16 cellular contexts compared by ENCODE assay signal in genomic region chrX:108640817-108641216, GRCh38.
DNase-seq lines count a peak whose midpoint lies in the region; ATAC-seq, FAIRE-seq and TF ChIP-seq lines count a peak whose summit lies in the region.
"Had no signal": no experiment of that assay in that cellular context is flagged by ENCODE, and none has a peak within 500 bp of the region (broad histone marks: within the 10 kb centered on the region; RNA-seq: fewer than 3 reads in every experiment).

No MANE protein-coding gene starts in this region.

- TF ChIP-seq CTCF in HEK293 (tag by site-specific recombination; IDR thresholded peaks at IDR 0.05) (no peak), GM12878 (IDR thresholded peaks at IDR 0.05 in 2 of 3, conservative IDR thresholded peaks at IDR 0.05 in 1 of 3; ENCODE audit: control insufficient read depth in 2 of 3, extremely low read depth in 1 of 3, insufficient read depth in 1 of 3, low read depth in 3 of 3, low read length in 3 of 3) (no peak), pancreas (IDR thresholded peaks at IDR 0.05) (no peak), H9 (conservative IDR thresholded peaks at IDR 0.05) (no peak)

- H3K9me3 ChIP-seq in HEK293 (ENCODE audit: control insufficient read depth, insufficient read depth, low read depth, low read length) (peaks cover 2% of the 10 kb centered on the region), GM12878 (replicated peaks; ENCODE audit: control insufficient read depth, insufficient read depth, low read length) (no peaks in the 10 kb centered on the region; the same call in 2 of the 3 replicates), pancreas (no peaks in the 10 kb centered on the region), H9 (ENCODE audit: control insufficient read depth, low read depth, low read length) (no peaks in the 10 kb centered on the region)

- H3K4me1 ChIP-seq in HEK293 (ENCODE audit: control insufficient read depth, insufficient read depth, low read length) (no peaks in the 10 kb centered on the region), GM12878 (ENCODE audit: control insufficient read depth, insufficient read depth, low read length) (no peaks in the 10 kb centered on the region), pancreas (no peaks in the 10 kb centered on the region), H9 (ENCODE audit: insufficient read depth, low read length) (no peaks in the 10 kb centered on the region)

- H4K20me1 ChIP-seq in GM12878 (ENCODE audit: control insufficient read depth, insufficient read depth) (no peaks in the 10 kb centered on the region), H9 (ENCODE audit: control insufficient read depth, insufficient read depth, insufficient read length) (no peaks in the 10 kb centered on the region)

- H3K4me2 ChIP-seq in GM12878 (ENCODE audit: control insufficient read depth, insufficient read depth) (no peak overlapping the region), H9 (ENCODE audit: insufficient read depth, insufficient read length, low read length) (no peak overlapping the region)

- DNase-seq in GM12878 (ENCODE audit: low read depth, low spot score) (no peak), pancreas (no peak), H9 (no peak), epidermal melanocyte (ENCODE audit: insufficient read length, low spot score) (no peak)
- DNase-seq: C1 segment of cervical spinal cord; Calu3; CD4-positive, alpha-beta T cell; DMS 273 treated with DMSO at 0.1 percent for 48 hours; HCEC 1CT; Kasumi-1 had no signal

- H2BK5ac ChIP-seq in H9 (ENCODE audit: insufficient read length, low read length) = no peak overlapping the region

- H3K18ac ChIP-seq in H9 (ENCODE audit: insufficient read length, low read depth, low read length) = no peak overlapping the region

- H3K4me3 ChIP-seq in HEK293 (ENCODE audit: low read depth, low read length) (no peak overlapping the region), GM12878 (no peak overlapping the region), pancreas (no peak overlapping the region)
- H3K4me3 ChIP-seq: K562 had no signal

- peaks cover 0 to under 1% of the 10 kb centered on the region in 2 experiments; a peak in 1 of 3 replicates for H3K36me3 ChIP-seq in HEK293 (ENCODE audit: control insufficient read depth in 2 of 2, insufficient read depth in 1 of 2, low read length in 2 of 2)
- no peaks in the 10 kb centered on the region for H3K36me3 ChIP-seq in GM12878 (ENCODE audit: control insufficient read depth in 2 of 2, insufficient read depth in 2 of 2, low read length in 1 of 2)
- no peaks in the 10 kb centered on the region for H3K36me3 ChIP-seq in pancreas

- in situ Hi-C loops in GM12878 (cut with MboI) = no loop called here

- H2BK20ac ChIP-seq in H9 (ENCODE audit: low read depth, low read length, poor library complexity, severe bottlenecking) = no peak overlapping the region

- no peak overlapping the region for H3K4ac ChIP-seq in H9 (ENCODE audit: low read depth, low read length)

- no peak overlapping the region for H4K8ac ChIP-seq in H9 (replicated peaks; ENCODE audit: insufficient read length, low read depth, low read length)

- H3K27ac ChIP-seq in HEK293 (ENCODE audit: extremely low read depth, low read depth, low read length) (no peak overlapping the region), GM12878 (ENCODE audit: control insufficient read depth, insufficient read depth) (no peak overlapping the region), pancreas (no peak overlapping the region), H9 (ENCODE audit: insufficient read length, low read depth, low read length) (no peak overlapping the region)
- H3K27ac ChIP-seq: HL-60 had no signal

- peaks cover 2% of the 10 kb centered on the region in 2 experiments; a peak in 1 of 4 replicates for H3K4me1 Mint-ChIP-seq in H9
- H3K4me1 Mint-ChIP-seq: B cell had no signal

- no peak for FAIRE-seq in GM12878 (lab: Jason Lieb, UNC)
- FAIRE-seq in pancreas (lab: Jason Lieb, UNC) = peak; percentile 64
- FAIRE-seq: K562 had no signal

- H3K14ac ChIP-seq in H9 (ENCODE audit: insufficient read depth, low read length) = no peak overlapping the region

- H3K23ac ChIP-seq in H9 (ENCODE audit: insufficient read length, low read depth, low read length) = no peak overlapping the region

- no peak overlapping the region for H3K27ac Mint-ChIP-seq in H9
- H3K27ac Mint-ChIP-seq: B cell; CD4-positive, alpha-beta T cell had no signal

- no peak for TF ChIP-seq POLR2A in GM12878 (IDR thresholded peaks at IDR 0.05; ENCODE audit: low read depth, low read length)

- H3K9me3 Mint-ChIP-seq in H9 = peaks cover 65 to 77% of the 10 kb centered on the region in 2 experiments
- H3K9me3 Mint-ChIP-seq: CD4-positive, alpha-beta T cell had no signal

- H2BK12ac ChIP-seq in H9 (ENCODE audit: insufficient read length, low read depth, low read length) = no peak overlapping the region

- H3K27me3 ChIP-seq in GM12878 (replicated peaks in 1 of 2; ENCODE audit: control insufficient read depth in 2 of 2, insufficient read depth in 2 of 2, low read length in 1 of 2) (no peaks in the 10 kb centered on the region), pancreas (peaks cover 0 to 3% (median 2%) of the 10 kb centered on the region in 4 donors), H9 (ENCODE audit: insufficient read depth, low read length) (no peaks in the 10 kb centered on the region)

- peaks cover 56 to 84% (median 67%) of the 10 kb centered on the region in 3 experiments for H3K36me3 Mint-ChIP-seq in H9 (ENCODE audit: insufficient read depth in 1 of 3, low read depth in 3 of 3)

- H3T11ph ChIP-seq in H9 (ENCODE audit: low read length) = no peak overlapping the region

- RAD21 ChIA-PET in GM12878 (lab: Charles Lee; ENCODE audit: unreplicated experiment) = interaction anchor here (1.0 to 1.5 kb wide), 4 partner anchors 25 to 630 kb away, joined by 3 to 5 read pairs (median 4); no protein-coding TSS in a partner anchor

- CTCF ChIA-PET in HEK293 (lab: Yijun Ruan, JAX) = no interaction called here
- CTCF ChIA-PET in GM12878 (lab: Yijun Ruan, JAX) = interaction anchor here (1.1 kb wide), 1 partner anchor 56 kb away, joined by 3 read pairs; no protein-coding TSS in a partner anchor

- no peak overlapping the region for H3K9ac ChIP-seq in GM12878 (ENCODE audit: control insufficient read depth, insufficient read depth, low read length)
- no peak overlapping the region for H3K9ac ChIP-seq in H9 (ENCODE audit: extremely low read depth, insufficient read length, low read length)

- no peak for TF ChIP-seq EP300 in GM12878 (IDR thresholded peaks at IDR 0.05; ENCODE audit: borderline replicate concordance in 1 of 2, control insufficient read depth in 1 of 2, low read depth in 2 of 2, low read length in 2 of 2)

- ATAC-seq in GM18867 (IDR thresholded peaks at IDR 0.05; ENCODE audit: unreplicated experiment) (peak; percentile 77), GM12878 (peak; percentile 83), pancreas (no peak), HG02588 (IDR thresholded peaks at IDR 0.05; ENCODE audit: unreplicated experiment) (no peak)
- ATAC-seq: K562 had no signal

- no peaks in the 10 kb centered on the region for H3K23me2 ChIP-seq in H9 (ENCODE audit: insufficient read length, low read depth, low read length, poor library complexity, severe bottlenecking)

- SMC1A ChIA-PET in GM12878 (lab: Charles Lee; ENCODE audit: uncharacterized antibody, unreplicated experiment) = interaction anchor here (1.0 to 2.0 kb wide), 4 partner anchors 11 to 742 kb away, joined by 3 to 10 read pairs (median 4); no protein-coding TSS in a partner anchor

- H3K56ac ChIP-seq in H9 (ENCODE audit: insufficient read length, low read depth, low read length) = no peak overlapping the region

- H4K91ac ChIP-seq in H9 (ENCODE audit: insufficient read length, low read depth, low read length) = no peak overlapping the region

- H3K79me2 ChIP-seq in GM12878 (ENCODE audit: control insufficient read depth, insufficient read depth, low read length) (no peaks in the 10 kb centered on the region), H9 (ENCODE audit: insufficient read depth, low read length) (no peaks in the 10 kb centered on the region)

- intact Hi-C loops in GM12878 (cut with micrococcal nuclease; ENCODE audit: unreplicated experiment) = no loop called here
- intact Hi-C loops in pancreas (cut with DNase I) = no loop called here

- POLR2A ChIA-PET in HEK293 (lab: Yijun Ruan, JAX) = no interaction called here
- POLR2A ChIA-PET in GM12878 (lab: Charles Lee) = no interaction called here

- H4K5ac ChIP-seq in H9 (ENCODE audit: insufficient read length, low read depth, low read length) = no peak overlapping the region

- TF ChIP-seq RAD21 in GM12878 (IDR thresholded peaks at IDR 0.05; ENCODE audit: insufficient read depth, low read depth, low read length) = no peak

- H3K4me3 Mint-ChIP-seq in H9 = no peak overlapping the region
- H3K4me3 Mint-ChIP-seq: B cell; CD4-positive, alpha-beta T cell had no signal

- no peak overlapping the region for H2BK120ac ChIP-seq in H9 (ENCODE audit: low read depth, low read length, poor library complexity, severe bottlenecking)

- H2BK15ac ChIP-seq in H9 (ENCODE audit: low read depth, low read length) = no peak overlapping the region

- no TSS peak for BruUV-seq in GM12878 (replicated peaks; lab: Mats Ljungman, UMichigan)

- H3K79me1 ChIP-seq in H9 (ENCODE audit: insufficient read depth, low read depth, low read length, poor library complexity, severe bottlenecking) = no peaks in the 10 kb centered on the region

- H2AK5ac ChIP-seq in H9 (ENCODE audit: insufficient read length, low read length) = no peak overlapping the region

- no peaks in the 10 kb centered on the region; the same call in 1 of the 2 replicates for H3K27me3 Mint-ChIP-seq in H9 (ENCODE audit: low read depth)
- H3K27me3 Mint-ChIP-seq: B cell; CD4-positive, alpha-beta T cell had no signal

- H2AFZ ChIP-seq in GM12878 (ENCODE audit: control insufficient read depth, low read depth, low read length) = no peak overlapping the region
- no peak overlapping the region for H2AFZ ChIP-seq in H9 (ENCODE audit: low read length)

TF ChIP-seq in HEK293, 187 proteins besides CTCF, POLR2A, EP300 and RAD21:
- no peak for TF ChIP-seq ZNF274 (IDR thresholded peaks at IDR 0.05; ENCODE audit: low read length)
- TF ChIP-seq ZNF274 (tag by site-specific recombination; IDR thresholded peaks at IDR 0.05; ENCODE audit: borderline replicate concordance) = no peak
- TF ChIP-seq YY1 (tag by site-specific recombination; IDR thresholded peaks at IDR 0.05) = no peak
- TF ChIP-seq ZNF140 (tag by site-specific recombination; IDR thresholded peaks at IDR 0.05) = 0 out of 2 replicates have a peak, but pooled peaks have one; percentile 52

TF ChIP-seq in GM12878, 131 proteins besides CTCF, POLR2A, EP300 and RAD21 (continues in another document):
- TF ChIP-seq JUNB (IDR thresholded peaks at IDR 0.05) = peak; percentile 49
- 0 out of 2 replicates have a peak, but pooled peaks have one; percentile 12 for TF ChIP-seq ATF7 (IDR thresholded peaks at IDR 0.05; ENCODE audit: low read depth)
- TF ChIP-seq MTA2 (IDR thresholded peaks at IDR 0.05; ENCODE audit: low read depth) = 0 out of 2 replicates have a peak, but pooled peaks have one; percentile 45

Comparison
In these comparisons a context has a peak if more than half of its experiments do, and no peak if none do; other contexts are left out.
1. ATAC-seq: peak in GM18867 (single experiment) and GM12878 (single experiment); none in pancreas (0 of 4) and HG02588 (single experiment).